1 cellular context compared by ENCODE assay signal in genomic region chr16:85205747-85206471, GRCh38.
TF ChIP-seq lines count a peak whose summit lies in the region.

No MANE protein-coding gene starts in this region.

TF ChIP-seq in GM23338, 12 proteins besides CTCF, POLR2A, EP300 and RAD21:
- TF ChIP-seq ZNF462 (CRISPR knock-in tag; IDR thresholded peaks at IDR 0.05), result no peak
- TF ChIP-seq ETS1 (IDR thresholded peaks at IDR 0.05), result no peak
- TF ChIP-seq EZH2phosphoT487 (IDR thresholded peaks at IDR 0.05; ENCODE audit: unreplicated experiment), result no peak
- TF ChIP-seq STAT1 (IDR thresholded peaks at IDR 0.05; ENCODE audit: unreplicated experiment), result no peak
- no peak for TF ChIP-seq ZNF331 (CRISPR knock-in tag; IDR thresholded peaks at IDR 0.05; ENCODE audit: low read depth)
- TF ChIP-seq NANOG (IDR thresholded peaks at IDR 0.05; ENCODE audit: borderline replicate concordance), result no peak
- TF ChIP-seq JUNB (IDR thresholded peaks at IDR 0.05; ENCODE audit: unreplicated experiment), result no peak
- TF ChIP-seq ZNF114 (CRISPR knock-in tag; IDR thresholded peaks at IDR 0.05), result no peak
- no peak for TF ChIP-seq REST (IDR thresholded peaks at IDR 0.05; ENCODE audit: unreplicated experiment)
- no peak for TF ChIP-seq POLR2AphosphoS5 (IDR thresholded peaks at IDR 0.05; ENCODE audit: low read depth)
- no peak for TF ChIP-seq CREB1 (CRISPR knock-in tag; IDR thresholded peaks at IDR 0.05; ENCODE audit: low read depth)
- no peak for TF ChIP-seq EZH2 (IDR thresholded peaks at IDR 0.05; ENCODE audit: low read depth, unreplicated experiment)
